In genomic region chr9:35656340-35656739, GRCh38 we compare ENCODE assay signal across 13 cellular contexts. TPM values are rescaled to one million over a fixed set of nuclear protein-coding genes. Genes with fewer than 3 reads are reported as not detected.
DNase-seq lines count a peak whose midpoint lies in the region; ATAC-seq and TF ChIP-seq lines count a peak whose summit lies in the region.
"Had no signal": no experiment of that assay in that cellular context is flagged by ENCODE, and none has a peak within 500 bp of the region (broad histone marks: within the 10 kb centered on the region; RNA-seq: fewer than 3 reads in every experiment).

No MANE protein-coding gene starts in this region.

- peaks cover 2 to 4% of the 10 kb centered on the region in 2 donors for H3K27me3 Mint-ChIP-seq in CD4-positive, alpha-beta memory T cell
- H3K27me3 Mint-ChIP-seq in activated naive CD8-positive, alpha-beta T cell treated with anti-CD3 and anti-CD28 coated beads, Interleukin-2, amount 10 ng/mL, durations not matched to agents 7 days and 5 days: no peaks in the 10 kb centered on the region
- no peaks in the 10 kb centered on the region for H3K27me3 Mint-ChIP-seq in natural killer cell treated with Interleukin-12 subunit alpha and Interleukin-12 subunit beta and Interleukin-15 and Interleukin-18, amount 100 ng/mL, for 72 hours

- TF ChIP-seq CTCF in 22Rv1 (IDR thresholded peaks at IDR 0.05) (no peak), foreskin fibroblast (IDR thresholded peaks at IDR 0.05; ENCODE audit: low read depth, low read length) (no peak)

- no peaks in the 10 kb centered on the region for H3K9me3 ChIP-seq in CD4-positive, alpha-beta memory T cell (ENCODE audit: control insufficient read depth in 1 of 2, low read length in 2 of 2)

- peaks cover 64% of the 10 kb centered on the region for H3K4me1 ChIP-seq in CD4-positive, alpha-beta memory T cell (ENCODE audit: insufficient read depth, low read length)

- ATAC-seq in activated naive CD8-positive, alpha-beta T cell treated with anti-CD3 and anti-CD28 coated beads, Interleukin-2, amount 10 ng/mL, durations not matched to agents 7 days and 5 days (ENCODE audit: low read depth): no peak
- ATAC-seq in natural killer cell treated with Interleukin-12 subunit alpha and Interleukin-12 subunit beta and Interleukin-15 and Interleukin-18, amount 100 ng/mL, for 72 hours: no peak
- no peak for ATAC-seq in GM21447 (IDR thresholded peaks at IDR 0.05; ENCODE audit: unreplicated experiment)

- H3K27me3 ChIP-seq in CD4-positive, alpha-beta memory T cell (ENCODE audit: insufficient read depth, low read length): no peaks in the 10 kb centered on the region

- H3K4me3 ChIP-seq in CD4-positive, alpha-beta memory T cell (ENCODE audit: low read length in 2 of 2): no peak overlapping the region
- no peak overlapping the region for H3K4me3 ChIP-seq in foreskin fibroblast (ENCODE audit: low read depth in 1 of 2, low read length in 2 of 2)

- CTCF ChIA-PET in CD4-positive, alpha-beta memory T cell (lab: Charles Lee; ENCODE audit: partially characterized antibody): interaction anchor here (0.6 to 19.4 kb wide), 9 partner anchors 9 to 179 kb away, joined by 3 to 339 read pairs (median 24); partner anchors contain the start of genes ARHGEF39, CD72, CREB3 and GBA2

- intact Hi-C loops in CD4-positive, alpha-beta memory T cell (cut with micrococcal nuclease): loop anchor here (5.0 kb wide), 2 partner anchors 544 to 669 kb away; partner anchors contain the start of gene DNAJB5

- DNase-seq in CD4-positive, alpha-beta memory T cell: peak in 1 of 5 donors; percentile 49
- DNase-seq in activated naive CD8-positive, alpha-beta T cell treated with anti-CD3 and anti-CD28 coated beads, Interleukin-2, amount 10 ng/mL, durations not matched to agents 7 days and 5 days: no peak
- no peak for DNase-seq in natural killer cell treated with Interleukin-12 subunit alpha and Interleukin-12 subunit beta and Interleukin-15 and Interleukin-18, amount 100 ng/mL, for 72 hours (ENCODE audit: low spot score)
- no peak for DNase-seq in foreskin fibroblast
- no peak for DNase-seq in cerebellar cortex (ENCODE audit: low spot score)
- no peak for DNase-seq in stimulated activated CD4-positive, alpha-beta T cell treated with anti-CD3 and anti-CD28 coated beads, Interleukin-12 subunit alpha, Interleukin-12 subunit beta, amount 100 ng/mL, for 4 hours
- DNase-seq: Kasumi-1; stimulated activated CD4-positive, alpha-beta T cell treated with anti-CD3 and anti-CD28 coated beads, Interleukin-15, amount 100 ng/mL, for 24 hours; stimulated activated CD8-positive, alpha-beta memory T cell treated with anti-CD3 and anti-CD28 coated beads, Interleukin-4, amount 100 ng/mL, for 48 hours had no signal

- peaks cover 48 to 79% (median 61%) of the 10 kb centered on the region in 4 donors for H3K4me1 Mint-ChIP-seq in CD4-positive, alpha-beta memory T cell
- H3K4me1 Mint-ChIP-seq in activated naive CD8-positive, alpha-beta T cell treated with anti-CD3 and anti-CD28 coated beads, Interleukin-2, amount 10 ng/mL, durations not matched to agents 7 days and 5 days: peaks cover 54% of the 10 kb centered on the region
- H3K4me1 Mint-ChIP-seq in natural killer cell treated with Interleukin-12 subunit alpha and Interleukin-12 subunit beta and Interleukin-15 and Interleukin-18, amount 100 ng/mL, for 72 hours (ENCODE audit: low read depth in 2 of 2): peaks cover 48 to 52% of the 10 kb centered on the region in 2 donors

- H3K27ac Mint-ChIP-seq in CD4-positive, alpha-beta memory T cell: peak overlapping the region; percentile 95 to 100 (median 99)
- no peak overlapping the region for H3K27ac Mint-ChIP-seq in activated naive CD8-positive, alpha-beta T cell treated with anti-CD3 and anti-CD28 coated beads, Interleukin-2, amount 10 ng/mL, durations not matched to agents 7 days and 5 days
- peak overlapping the region; percentile 99 for H3K27ac Mint-ChIP-seq in natural killer cell treated with Interleukin-12 subunit alpha and Interleukin-12 subunit beta and Interleukin-15 and Interleukin-18, amount 100 ng/mL, for 72 hours

- POLR2A ChIA-PET in CD4-positive, alpha-beta memory T cell (lab: Charles Lee; ENCODE audit: partially characterized antibody): interaction anchor here (1.2 to 12.3 kb wide), 8 partner anchors 8 to 93 kb away, joined by 3 to 420 read pairs (median 64); partner anchors contain the start of genes CD72, CREB3, GBA2 and RGP1
- POLR2A ChIA-PET in activated naive CD8-positive, alpha-beta T cell treated with anti-CD3 and anti-CD28 coated beads, Interleukin-2, amount 10 ng/mL, durations not matched to agents 7 days and 5 days (lab: Charles Lee): interaction anchor here (1.5 to 10.6 kb wide), 5 partner anchors 8 to 93 kb away, joined by 5 to 214 read pairs (median 16); partner anchors contain the start of genes ARHGEF39, CD72, CREB3 and GBA2

- peaks cover 10% of the 10 kb centered on the region for H3K36me3 ChIP-seq in CD4-positive, alpha-beta memory T cell (ENCODE audit: insufficient read depth, low read length)

- H3K4me3 Mint-ChIP-seq in CD4-positive, alpha-beta memory T cell: peak overlapping the region; percentile 49 to 95 (median 88)
- H3K4me3 Mint-ChIP-seq in activated naive CD8-positive, alpha-beta T cell treated with anti-CD3 and anti-CD28 coated beads, Interleukin-2, amount 10 ng/mL, durations not matched to agents 7 days and 5 days: peak overlapping the region; percentile 92
- H3K4me3 Mint-ChIP-seq in natural killer cell treated with Interleukin-12 subunit alpha and Interleukin-12 subunit beta and Interleukin-15 and Interleukin-18, amount 100 ng/mL, for 72 hours: peak overlapping the region; percentile 88

- H3K9me3 Mint-ChIP-seq in CD4-positive, alpha-beta memory T cell: peaks cover 0 to 8% (median 4%) of the 10 kb centered on the region in 8 donors
- H3K9me3 Mint-ChIP-seq in activated naive CD8-positive, alpha-beta T cell treated with anti-CD3 and anti-CD28 coated beads, Interleukin-2, amount 10 ng/mL, durations not matched to agents 7 days and 5 days: no peaks in the 10 kb centered on the region
- no peaks in the 10 kb centered on the region for H3K9me3 Mint-ChIP-seq in natural killer cell treated with Interleukin-12 subunit alpha and Interleukin-12 subunit beta and Interleukin-15 and Interleukin-18, amount 100 ng/mL, for 72 hours

- peak overlapping the region; percentile 89; the same call in 1 of the 2 replicates for H3K27ac ChIP-seq in 22Rv1
- peak overlapping the region; percentile 27 for H3K27ac ChIP-seq in CD4-positive, alpha-beta memory T cell (ENCODE audit: low read depth, low read length)

- peaks cover 17 to 35% of the 10 kb centered on the region in 2 donors for H3K36me3 Mint-ChIP-seq in CD4-positive, alpha-beta memory T cell
- peaks cover 23% of the 10 kb centered on the region for H3K36me3 Mint-ChIP-seq in activated naive CD8-positive, alpha-beta T cell treated with anti-CD3 and anti-CD28 coated beads, Interleukin-2, amount 10 ng/mL, durations not matched to agents 7 days and 5 days
- H3K36me3 Mint-ChIP-seq in natural killer cell treated with Interleukin-12 subunit alpha and Interleukin-12 subunit beta and Interleukin-15 and Interleukin-18, amount 100 ng/mL, for 72 hours: peaks cover 6% of the 10 kb centered on the region

RNA-seq across cellular contexts. Expression of gene RMRP, which starts 1.5 kb away (rescaled TPM):
- over 10,000 TPM; 18,678 to 21,585 TPM for total RNA-seq in CD4-positive, alpha-beta memory T cell
- 10 to 100 TPM in 1 of 2 donors, not detected in 1; 54.3 TPM for polyA plus RNA-seq in CD4-positive, alpha-beta memory T cell
- total RNA-seq in activated naive CD8-positive, alpha-beta T cell treated with anti-CD3 and anti-CD28 coated beads, Interleukin-2, amount 10 ng/mL, durations not matched to agents 7 days and 5 days: over 10,000 TPM; 10,447 to 10,452 TPM
- 1,000 to 10,000 TPM; 3,856 to 4,437 TPM for total RNA-seq in natural killer cell treated with Interleukin-12 subunit alpha and Interleukin-12 subunit beta and Interleukin-15 and Interleukin-18, amount 100 ng/mL, for 72 hours

RNA-seq across cellular contexts. Expression of gene CCDC107, which starts 1.8 kb away (rescaled TPM):
- total RNA-seq in CD4-positive, alpha-beta memory T cell: 10 to 100 TPM; 28.4 to 30.4 TPM
- 10 to 100 TPM; 90.5 to 92.5 TPM for polyA plus RNA-seq in CD4-positive, alpha-beta memory T cell
- total RNA-seq in activated naive CD8-positive, alpha-beta T cell treated with anti-CD3 and anti-CD28 coated beads, Interleukin-2, amount 10 ng/mL, durations not matched to agents 7 days and 5 days: 10 to 100 TPM; 32.7 to 36.3 TPM
- total RNA-seq in natural killer cell treated with Interleukin-12 subunit alpha and Interleukin-12 subunit beta and Interleukin-15 and Interleukin-18, amount 100 ng/mL, for 72 hours: 10 to 100 TPM; 12.0 to 21.5 TPM

RNA-seq across cellular contexts. Expression of gene SIT1, which starts 5.6 kb away (rescaled TPM):
- 10 to 100 TPM; 68.7 to 70.2 TPM for total RNA-seq in CD4-positive, alpha-beta memory T cell
- polyA plus RNA-seq in CD4-positive, alpha-beta memory T cell: 100 to 1,000 TPM; 163 to 231 TPM
- 100 to 1,000 TPM; 174 to 195 TPM for total RNA-seq in activated naive CD8-positive, alpha-beta T cell treated with anti-CD3 and anti-CD28 coated beads, Interleukin-2, amount 10 ng/mL, durations not matched to agents 7 days and 5 days
- 1 to 10 TPM; 3.5 to 7.1 TPM for total RNA-seq in natural killer cell treated with Interleukin-12 subunit alpha and Interleukin-12 subunit beta and Interleukin-15 and Interleukin-18, amount 100 ng/mL, for 72 hours
- total RNA-seq: cerebellum had no signal
- polyA plus RNA-seq: keratinocyte had no signal

RNA-seq across cellular contexts. Expression of gene ARHGEF39, which starts 8.7 kb away (rescaled TPM):
- not detected for total RNA-seq in CD4-positive, alpha-beta memory T cell
- polyA plus RNA-seq in CD4-positive, alpha-beta memory T cell: 1 to 10 TPM; 1.0 to 1.1 TPM
- total RNA-seq in activated naive CD8-positive, alpha-beta T cell treated with anti-CD3 and anti-CD28 coated beads, Interleukin-2, amount 10 ng/mL, durations not matched to agents 7 days and 5 days: 10 to 100 TPM; 13.1 to 13.4 TPM
- 10 to 100 TPM in 1 of 2 donors, 1 to 10 TPM in 1; 4.6 to 14.2 TPM for total RNA-seq in natural killer cell treated with Interleukin-12 subunit alpha and Interleukin-12 subunit beta and Interleukin-15 and Interleukin-18, amount 100 ng/mL, for 72 hours

RNA-seq across cellular contexts. Expression of gene CA9, which starts 17.4 kb away (rescaled TPM):
- not detected for total RNA-seq in CD4-positive, alpha-beta memory T cell
- polyA plus RNA-seq in CD4-positive, alpha-beta memory T cell: not detected
- 1 to 10 TPM in 1 of 2 experiments, under 1 TPM in 1; 0.86 to 1.2 TPM for total RNA-seq in activated naive CD8-positive, alpha-beta T cell treated with anti-CD3 and anti-CD28 coated beads, Interleukin-2, amount 10 ng/mL, durations not matched to agents 7 days and 5 days
- not detected for total RNA-seq in natural killer cell treated with Interleukin-12 subunit alpha and Interleukin-12 subunit beta and Interleukin-15 and Interleukin-18, amount 100 ng/mL, for 72 hours
- total RNA-seq: cerebellum had no signal

Comparison
In these comparisons a context has a peak if more than half of its experiments do, and no peak if none do; other contexts are left out.
1. RNA of gene SIT1, which starts 5.6 kb away (total RNA-seq): 174 to 195 TPM in activated naive CD8-positive, alpha-beta T cell treated with anti-CD3 and anti-CD28 coated beads, Interleukin-2, amount 10 ng/mL, durations not matched to agents 7 days and 5 days and 68.7 to 70.2 TPM in CD4-positive, alpha-beta memory T cell; 3.5 to 7.1 TPM in natural killer cell treated with Interleukin-12 subunit alpha and Interleukin-12 subunit beta and Interleukin-15 and Interleukin-18, amount 100 ng/mL, for 72 hours; every median in the first group is over 4 times any median in the second.
2. Peak in every context shown above with its lines, with median percentiles within 50 percentile points of each other: H3K4me3 Mint-ChIP-seq.